In genomic region chr2:219228026-219228744, GRCh38 we compare ENCODE assay signal across 8 cellular contexts. TPM values are rescaled to one million over a fixed set of nuclear protein-coding genes. Genes with fewer than 3 reads are reported as not detected.
DNase-seq lines count a peak whose midpoint lies in the region; ATAC-seq lines count a peak whose summit lies in the region.

No MANE protein-coding gene starts in this region.

- no peak for ATAC-seq in HG03097 (IDR thresholded peaks at IDR 0.05; ENCODE audit: low FRiP score, unreplicated experiment)

- H3K9me3 Mint-ChIP-seq in CD4-positive, alpha-beta memory T cell = peaks cover 0 to 2% (median 0%) of the 10 kb centered on the region in 8 donors

- POLR2A ChIA-PET in CD4-positive, alpha-beta memory T cell (lab: Charles Lee; ENCODE audit: partially characterized antibody) = interaction anchor here (1.2 to 17.6 kb wide), 11 partner anchors 9 to 69 kb away, joined by 4 to 684 read pairs (median 23); partner anchors contain the start of genes ABCB6, CNPPD1, DNAJB2 and GLB1L

- peak overlapping the region; percentile 62 to 69 for H3K4me3 ChIP-seq in CD4-positive, alpha-beta memory T cell (ENCODE audit: low read length in 2 of 2)
- H3K4me3 ChIP-seq in duodenal mucosa (ENCODE audit: low read depth in 1 of 2, low read length in 2 of 2) (peak overlapping the region; percentile 89 to 93), neuron (ENCODE audit: low read length) (peak overlapping the region; percentile 60)

- no peaks in the 10 kb centered on the region for H3K9me3 ChIP-seq in CD4-positive, alpha-beta memory T cell (ENCODE audit: control insufficient read depth in 1 of 2, low read length in 2 of 2)
- no peaks in the 10 kb centered on the region for H3K9me3 ChIP-seq in duodenal mucosa (ENCODE audit: control insufficient read depth in 1 of 2, low read length in 2 of 2)
- no peaks in the 10 kb centered on the region for H3K9me3 ChIP-seq in neuron (ENCODE audit: low read length)

- H3K4me1 Mint-ChIP-seq in CD4-positive, alpha-beta memory T cell = peaks cover 26 to 69% (median 46%) of the 10 kb centered on the region in 4 donors

- peak overlapping the region; percentile 92 for H3K9ac ChIP-seq in duodenal mucosa (ENCODE audit: low read depth in 1 of 2, low read length in 2 of 2)

- peaks cover 40 to 63% of the 10 kb centered on the region in 2 donors for H3K36me3 Mint-ChIP-seq in CD4-positive, alpha-beta memory T cell

- no peak for DNase-seq in CD4-positive, alpha-beta memory T cell
- DNase-seq in MV-4-11 (lab: John Stamatoyannopoulos, UW) = peak; percentile 2
- no peak for DNase-seq in NCI-H1092 (lab: John Stamatoyannopoulos, UW)
- no peak for DNase-seq in HPDE6-E6E7 (ENCODE audit: extremely low spot score)
- DNase-seq in D341Med (ENCODE audit: low spot score) = no peak

- peak overlapping the region; percentile 63 to 92 (median 75) for H3K27ac Mint-ChIP-seq in CD4-positive, alpha-beta memory T cell

- H3K27me3 ChIP-seq in CD4-positive, alpha-beta memory T cell (ENCODE audit: insufficient read depth, low read length) = no peaks in the 10 kb centered on the region
- H3K27me3 ChIP-seq in duodenal mucosa (ENCODE audit: control insufficient read depth in 1 of 2, insufficient read depth in 2 of 2, low read length in 2 of 2) (no peaks in the 10 kb centered on the region), neuron (ENCODE audit: insufficient read depth, low read length) (no peaks in the 10 kb centered on the region)

- intact Hi-C loops in CD4-positive, alpha-beta memory T cell (cut with micrococcal nuclease) = no loop called here

- H3K4me1 ChIP-seq in CD4-positive, alpha-beta memory T cell (ENCODE audit: insufficient read depth, low read length) = peaks cover 49% of the 10 kb centered on the region
- H3K4me1 ChIP-seq in duodenal mucosa (ENCODE audit: control insufficient read depth in 1 of 2, insufficient read depth in 2 of 2, low read length in 2 of 2) (peaks cover 24 to 26% of the 10 kb centered on the region in 2 donors), neuron (ENCODE audit: insufficient read depth, low read length) (peaks cover 18% of the 10 kb centered on the region)

- CTCF ChIA-PET in CD4-positive, alpha-beta memory T cell (lab: Charles Lee; ENCODE audit: partially characterized antibody) = interaction anchor here (1.0 to 4.1 kb wide), 8 partner anchors 11 to 69 kb away, joined by 3 to 25 read pairs (median 12); partner anchors contain the start of genes GLB1L, NHEJ1, SLC23A3 and STK16

- H3K36me3 ChIP-seq in CD4-positive, alpha-beta memory T cell (ENCODE audit: insufficient read depth, low read length) = peaks cover 53% of the 10 kb centered on the region
- peaks cover 46 to 50% of the 10 kb centered on the region in 2 donors for H3K36me3 ChIP-seq in duodenal mucosa (ENCODE audit: control insufficient read depth in 1 of 2, insufficient read depth in 2 of 2, low read length in 2 of 2)
- peaks cover 35% of the 10 kb centered on the region for H3K36me3 ChIP-seq in neuron (ENCODE audit: insufficient read depth, low read length)

- peak overlapping the region; percentile 87 for H3K27ac ChIP-seq in CD4-positive, alpha-beta memory T cell (ENCODE audit: low read depth, low read length)
- no peak overlapping the region for H3K27ac ChIP-seq in duodenal mucosa (ENCODE audit: low read depth, low read length)

- no peaks in the 10 kb centered on the region for H3K27me3 Mint-ChIP-seq in CD4-positive, alpha-beta memory T cell

- no peak overlapping the region for H2AFZ ChIP-seq in neuron (ENCODE audit: low read depth, low read length)

- peak overlapping the region; percentile 78 to 99 (median 86) for H3K4me3 Mint-ChIP-seq in CD4-positive, alpha-beta memory T cell

RNA-seq across cellular contexts. Expression of gene ATG9A, which starts 1.3 kb away (rescaled TPM):
- total RNA-seq in CD4-positive, alpha-beta memory T cell = 10 to 100 TPM; 48.7 to 53.0 TPM
- 10 to 100 TPM; 10.3 to 27.8 TPM for polyA plus RNA-seq in CD4-positive, alpha-beta memory T cell

RNA-seq across cellular contexts. Expression of gene ANKZF1, which starts 1.4 kb away (rescaled TPM):
- total RNA-seq in CD4-positive, alpha-beta memory T cell = 100 to 1,000 TPM; 244 to 260 TPM
- polyA plus RNA-seq in CD4-positive, alpha-beta memory T cell = 10 to 100 TPM; 22.1 to 49.5 TPM

RNA-seq across cellular contexts. Expression of gene ABCB6, which starts 9.4 kb away (rescaled TPM):
- total RNA-seq in CD4-positive, alpha-beta memory T cell = 10 to 100 TPM; 10.7 to 11.1 TPM
- 1 to 10 TPM; 1.4 to 4.3 TPM for polyA plus RNA-seq in CD4-positive, alpha-beta memory T cell

RNA-seq across cellular contexts. Expression of gene GLB1L, which starts 17.1 kb away (rescaled TPM):
- 1 to 10 TPM; 1.5 to 2.5 TPM for total RNA-seq in CD4-positive, alpha-beta memory T cell
- under 1 TPM; 0.26 to 0.68 TPM for polyA plus RNA-seq in CD4-positive, alpha-beta memory T cell

RNA-seq across cellular contexts. Expression of gene STK16, which starts 17.1 kb away (rescaled TPM):
- 10 to 100 TPM; 19.3 to 21.1 TPM for total RNA-seq in CD4-positive, alpha-beta memory T cell
- 10 to 100 TPM; 15.3 to 15.4 TPM for polyA plus RNA-seq in CD4-positive, alpha-beta memory T cell
